Comparison of ENCODE assay signal across 1 cellular context in genomic region chr11:92227954-92228935, GRCh38.
TF ChIP-seq lines count a peak whose summit lies in the region.

No MANE protein-coding gene starts in this region.

TF ChIP-seq in SK-N-SH treated with all-trans-retinoic acid at 6 μM for 48 hours, 23 proteins besides CTCF, POLR2A, EP300 and RAD21 (continued from another document):
- TF ChIP-seq PATZ1 (CRISPR knock-in tag; IDR thresholded peaks at IDR 0.05; ENCODE audit: borderline replicate concordance): no peak
- no peak for TF ChIP-seq PPARA (CRISPR knock-in tag; IDR thresholded peaks at IDR 0.05; ENCODE audit: borderline replicate concordance)
- TF ChIP-seq ISL1 (CRISPR knock-in tag; IDR thresholded peaks at IDR 0.05): no peak; the same call in 1 of the 2 replicates
- no peak for TF ChIP-seq BACH2 (CRISPR knock-in tag; IDR thresholded peaks at IDR 0.05; ENCODE audit: borderline replicate concordance)
- TF ChIP-seq ARNTL (CRISPR knock-in tag; IDR thresholded peaks at IDR 0.05; ENCODE audit: borderline replicate concordance, low read depth): no peak
